ENCODE assay signal across 20 cellular contexts in the genomic region with DNA sequence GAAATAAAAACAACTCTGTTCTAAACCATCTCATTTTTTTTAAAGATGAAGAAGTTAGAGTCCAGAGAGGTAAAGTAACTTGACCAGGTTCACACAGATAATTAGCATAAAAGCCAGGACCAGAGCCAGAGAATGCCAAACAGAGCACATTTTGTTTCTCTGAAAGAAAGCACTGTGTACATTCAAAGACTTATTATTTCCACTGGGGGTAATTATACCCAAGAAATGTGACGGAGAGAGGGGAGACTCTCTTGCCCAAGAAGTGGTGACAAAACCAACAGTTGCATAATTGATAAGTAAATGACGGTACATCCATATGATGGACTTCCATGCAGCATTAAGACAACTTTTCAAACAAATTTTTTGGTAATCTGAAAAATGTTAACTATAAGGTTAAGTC.
DNase-seq lines count a peak whose midpoint lies in the region; ATAC-seq and TF ChIP-seq lines count a peak whose summit lies in the region.
"Had no signal": no experiment of that assay in that cellular context is flagged by ENCODE, and none has a peak within 500 bp of the region (broad histone marks: within the 10 kb centered on the region; RNA-seq: fewer than 3 reads in every experiment).

No MANE protein-coding gene starts in this region.

- H3K9me3 ChIP-seq in spleen: no peaks in the 10 kb centered on the region
- H3K9me3 ChIP-seq: esophagus squamous epithelium, left lung, uterus had no signal

- H3K4me1 ChIP-seq in spleen: peaks cover 34 to 99% (median 93%) of the 10 kb centered on the region in 6 donors
- H3K4me1 ChIP-seq: uterus had no signal

- peak overlapping the region; percentile 26 for H3K4me3 Mint-ChIP-seq in activated naive CD4-positive, alpha-beta T cell treated with anti-CD3 and anti-CD28 coated beads for 36 hours
- H3K4me3 Mint-ChIP-seq in activated naive CD8-positive, alpha-beta T cell: peak overlapping the region; percentile 59

- H3K36me3 Mint-ChIP-seq in activated naive CD4-positive, alpha-beta T cell treated with anti-CD3 and anti-CD28 coated beads for 36 hours (ENCODE audit: low read depth): peaks cover 3% of the 10 kb centered on the region
- no peaks in the 10 kb centered on the region for H3K36me3 Mint-ChIP-seq in activated naive CD8-positive, alpha-beta T cell

- no peaks in the 10 kb centered on the region for H3K36me3 ChIP-seq in spleen
- H3K36me3 ChIP-seq: uterus had no signal

- ATAC-seq in left lobe of liver: no peak
- ATAC-seq: left lung had no signal

- 43 to 86% (median 61%) methylated on average over 2 of the region's 2 CpGs for WGBS in spleen, 5 donors

- CTCF ChIA-PET in activated naive CD4-positive, alpha-beta T cell treated with anti-CD3 and anti-CD28 coated beads for 36 hours (lab: Charles Lee): no interaction called here

- no peaks in the 10 kb centered on the region for H3K9me3 Mint-ChIP-seq in activated naive CD4-positive, alpha-beta T cell treated with anti-CD3 and anti-CD28 coated beads for 36 hours
- H3K9me3 Mint-ChIP-seq in activated naive CD8-positive, alpha-beta T cell (ENCODE audit: low read depth): no peaks in the 10 kb centered on the region
- H3K9me3 Mint-ChIP-seq: naive B cell had no signal

- H3K4me1 Mint-ChIP-seq in activated naive CD4-positive, alpha-beta T cell treated with anti-CD3 and anti-CD28 coated beads for 36 hours (ENCODE audit: low read depth): peaks cover 75% of the 10 kb centered on the region
- H3K4me1 Mint-ChIP-seq in activated naive CD8-positive, alpha-beta T cell (ENCODE audit: low read depth): peaks cover 87% of the 10 kb centered on the region

- DNase-seq in activated naive CD4-positive, alpha-beta T cell treated with anti-CD3 and anti-CD28 coated beads for 36 hours: no peak
- DNase-seq in activated naive CD4-positive, alpha-beta T cell treated with Interleukin-2 at 50 U/mL for 16 hours: no peak
- DNase-seq in NOMO-1 treated with DMSO at 0.1 percent for 48 hours (lab: John Stamatoyannopoulos, UW; ENCODE audit: unreplicated experiment) (peak; percentile 83), spleen (no peak), left lobe of liver (ENCODE audit: low spot score) (no peak), NCI-H146 treated with DMSO at 0.1 percent for 48 hours (lab: John Stamatoyannopoulos, UW; ENCODE audit: unreplicated experiment) (no peak)
- DNase-seq in activated CD8-positive, alpha-beta memory T cell treated with anti-CD3 and anti-CD28 coated beads, Interleukin-2, amount 50 U/mL, for 48 hours: no peak
- DNase-seq: activated CD4-positive, alpha-beta T cell treated with anti-CD3 and anti-CD28 coated beads, Interleukin-2, amount 50 U/mL, for 4 hours; esophagus squamous epithelium; GOT3; hippocampal formation; KG1; left lung; naive B cell; NCI-H2081 treated with DMSO at 0.1 percent for 48 hours; NCI-H82; SW 1271; uterus had no signal

- no peaks in the 10 kb centered on the region for H3K27me3 ChIP-seq in spleen (replicated peaks in 1 of 7)
- H3K27me3 ChIP-seq: uterus had no signal

- H3K27ac ChIP-seq in spleen: peak overlapping the region in 6 of 8 donors; percentile 22 to 97 (median 92)
- H3K27ac ChIP-seq: coronary artery, uterus had no signal

- H3K27me3 Mint-ChIP-seq in activated naive CD4-positive, alpha-beta T cell treated with anti-CD3 and anti-CD28 coated beads for 36 hours (ENCODE audit: low read depth): no peaks in the 10 kb centered on the region
- H3K27me3 Mint-ChIP-seq in activated naive CD8-positive, alpha-beta T cell: no peaks in the 10 kb centered on the region
- H3K27me3 Mint-ChIP-seq: naive B cell had no signal

- H3K27ac Mint-ChIP-seq in activated naive CD4-positive, alpha-beta T cell treated with anti-CD3 and anti-CD28 coated beads for 36 hours: peak overlapping the region; percentile 33
- peak overlapping the region; percentile 75 for H3K27ac Mint-ChIP-seq in activated naive CD8-positive, alpha-beta T cell
- H3K27ac Mint-ChIP-seq: naive B cell had no signal

- no peak for TF ChIP-seq CTCF in spleen (IDR thresholded peaks at IDR 0.05 in 8 of 11, conservative IDR thresholded peaks at IDR 0.05 in 3 of 11)

- intact Hi-C loops in activated naive CD4-positive, alpha-beta T cell treated with anti-CD3 and anti-CD28 coated beads for 36 hours (cut with micrococcal nuclease): loop anchor here (10.0 kb wide), 2 partner anchors 733 to 1437 kb away; a partner anchor contains a TSS
- intact Hi-C loops in spleen (cut with DNase I; ENCODE audit: low total_unique reads): no loop called here

- H3K4me3 ChIP-seq in spleen: no peak overlapping the region
- H3K4me3 ChIP-seq: coronary artery, esophagus squamous epithelium, left lung, uterus had no signal

- no peak for TF ChIP-seq POLR2A in spleen (IDR thresholded peaks at IDR 0.05)
